20 cellular contexts compared by ENCODE assay signal in genomic region chr7:37275086-37275485, GRCh38.
"Had no signal": no experiment of that assay in that cellular context is flagged by ENCODE, and none has a peak within 500 bp of the region (broad histone marks: within the 10 kb centered on the region; RNA-seq: fewer than 3 reads in every experiment).

No MANE protein-coding gene starts in this region.

- H3K9me3 Mint-ChIP-seq: immature natural killer cell; naive B cell; stimulated activated memory B cell treated with anti-CD40 and anti-IgM and Interleukin-4, amounts not matched to agents 10 μg/mL and 1 μg/mL and 100 μg/mL, for 72 hours; stimulated activated naive CD8-positive, alpha-beta T cell treated with anti-CD3 and anti-CD28 coated beads, Interleukin-15, Interleukin-2, amounts not matched to agents 100 ng/mL and 50 ng/mL, for 24 hours had no signal

- H3K27me3 Mint-ChIP-seq: naive B cell; stimulated activated memory B cell treated with anti-CD40 and anti-IgM and Interleukin-4, amounts not matched to agents 10 μg/mL and 1 μg/mL and 100 μg/mL, for 72 hours; stimulated activated naive CD8-positive, alpha-beta T cell treated with anti-CD3 and anti-CD28 coated beads, Interleukin-15, Interleukin-2, amounts not matched to agents 100 ng/mL and 50 ng/mL, for 24 hours had no signal

- H3K27ac Mint-ChIP-seq: immature natural killer cell; nephron; stimulated activated memory B cell treated with anti-CD40 and anti-IgM and Interleukin-4, amounts not matched to agents 10 μg/mL and 1 μg/mL and 100 μg/mL, for 72 hours; stimulated activated naive CD8-positive, alpha-beta T cell treated with anti-CD3 and anti-CD28 coated beads, Interleukin-15, Interleukin-2, amounts not matched to agents 100 ng/mL and 50 ng/mL, for 24 hours had no signal

- H3K4me1 ChIP-seq: foreskin keratinocyte, psoas muscle, right lobe of liver, upper lobe of left lung, uterus had no signal

- DNase-seq: erythroblast; foreskin keratinocyte; immature natural killer cell; kidney; left colon; left ventricle myocardium superior; mesenchymal stem cell; naive B cell; psoas muscle; retina; right lobe of liver; stimulated activated CD4-positive, alpha-beta T cell treated with anti-CD3 and anti-CD28 coated beads, Interleukin-4, amount 100 ng/mL, for 1 hour; stimulated activated CD8-positive, alpha-beta memory T cell treated with anti-CD3 and anti-CD28 coated beads, Interleukin-4, amount 100 ng/mL, for 48 hours; thyroid gland; upper lobe of left lung; uterus had no signal

- ATAC-seq: foreskin keratinocyte; left colon; left ventricle myocardium superior; psoas muscle; right lobe of liver; stimulated activated memory B cell treated with anti-CD40 and anti-IgM and Interleukin-4, amounts not matched to agents 10 μg/mL and 1 μg/mL and 100 μg/mL, for 72 hours had no signal

- H3K36me3 ChIP-seq: thyroid gland, uterus had no signal

- H3K4me3 Mint-ChIP-seq: immature natural killer cell; naive B cell; nephron; stimulated activated memory B cell treated with anti-CD40 and anti-IgM and Interleukin-4, amounts not matched to agents 10 μg/mL and 1 μg/mL and 100 μg/mL, for 72 hours; stimulated activated naive CD8-positive, alpha-beta T cell treated with anti-CD3 and anti-CD28 coated beads, Interleukin-15, Interleukin-2, amounts not matched to agents 100 ng/mL and 50 ng/mL, for 24 hours had no signal

- H3K9me3 ChIP-seq: psoas muscle, right lobe of liver, thyroid gland, upper lobe of left lung, uterus had no signal

- H3K27me3 ChIP-seq: foreskin keratinocyte, right lobe of liver, thyroid gland, upper lobe of left lung, uterus had no signal

- H3K4me3 ChIP-seq: lung, psoas muscle, right lobe of liver, thyroid gland, upper lobe of left lung, uterus had no signal

- H3K27ac ChIP-seq: foreskin keratinocyte, psoas muscle, right lobe of liver, thyroid gland, upper lobe of left lung, uterus had no signal
